8 cellular contexts compared by ENCODE assay signal in genomic region chr11:83195176-83195531, GRCh38. TPM values are rescaled to one million over a fixed set of nuclear protein-coding genes. Genes with fewer than 3 reads are reported as not detected.
DNase-seq lines count a peak whose midpoint lies in the region; ATAC-seq and TF ChIP-seq lines count a peak whose summit lies in the region.

No MANE protein-coding gene starts in this region.

- peaks cover 47% of the 10 kb centered on the region for H3K4me1 Mint-ChIP-seq in endothelial cell (ENCODE audit: unreplicated experiment)

- WGBS in psoas muscle, 3 donors, result 61 to 73% (median 63%) methylated on average over 6 of the region's 6 CpGs

- no TSS peak for BruUV-seq in OCI-LY7 (replicated peaks; lab: Mats Ljungman, UMichigan)

- DNase-seq in GM06990 (ENCODE audit: extremely low read depth, insufficient read length) (no peak), OCI-LY7 (ENCODE audit: low spot score) (no peak), endothelial cell (ENCODE audit: low spot score) (no peak), psoas muscle (no peak), HEK293T (ENCODE audit: extremely low spot score) (no peak)

- peaks cover 26% of the 10 kb centered on the region for H3K27me3 Mint-ChIP-seq in endothelial cell (ENCODE audit: unreplicated experiment)

- no peaks in the 10 kb centered on the region for H4K20me1 ChIP-seq in OCI-LY7 (ENCODE audit: insufficient read depth, low read length)

- peak overlapping the region; percentile 92 for H3K4me2 ChIP-seq in OCI-LY7 (ENCODE audit: low read length)

- H3K9me3 ChIP-seq in OCI-LY7 (ENCODE audit: low read length) (no peaks in the 10 kb centered on the region), psoas muscle (no peaks in the 10 kb centered on the region)

- ATAC-seq in psoas muscle (no peak), GM18873 (IDR thresholded peaks at IDR 0.05; ENCODE audit: low FRiP score, unreplicated experiment) (no peak), HG03378 (IDR thresholded peaks at IDR 0.05; ENCODE audit: unreplicated experiment) (no peak), HG02970 (IDR thresholded peaks at IDR 0.05; ENCODE audit: low FRiP score, unreplicated experiment) (no peak)

- no peaks in the 10 kb centered on the region for H3K27me3 ChIP-seq in GM06990 (replicated peaks; ENCODE audit: control insufficient read depth, insufficient read depth, low read length)
- H3K27me3 ChIP-seq in psoas muscle (ENCODE audit: insufficient read depth in 3 of 3, low read length in 2 of 3), result no peaks in the 10 kb centered on the region

- TF ChIP-seq CTCF in GM06990 (IDR thresholded peaks at IDR 0.05; ENCODE audit: insufficient read depth, low read length, poor library complexity, severe bottlenecking) (no peak), OCI-LY7 (conservative IDR thresholded peaks at IDR 0.05; ENCODE audit: low read length) (peak; percentile 26), endothelial cell (IDR thresholded peaks at IDR 0.05; ENCODE audit: unreplicated experiment) (no peak), psoas muscle (IDR thresholded peaks at IDR 0.05) (no peak)

- peak overlapping the region; percentile 97 for H3K4me3 Mint-ChIP-seq in endothelial cell (ENCODE audit: unreplicated experiment)

- peak overlapping the region; percentile 92 for H3K27ac Mint-ChIP-seq in endothelial cell (ENCODE audit: unreplicated experiment)

- H3K36me3 Mint-ChIP-seq in endothelial cell (ENCODE audit: low read depth, unreplicated experiment), result peaks cover 18% of the 10 kb centered on the region

- intact Hi-C loops in OCI-LY7 (cut with micrococcal nuclease; ENCODE audit: unreplicated experiment), result loop anchor here (10.0 kb wide), 1 partner anchor 290 kb away; the partner anchor contains the start of genes DDIAS and PRCP
- intact Hi-C loops in psoas muscle (cut with DNase I), result no loop called here

- H2AFZ ChIP-seq in OCI-LY7 (ENCODE audit: low read length), result peak overlapping the region; percentile 83; the same call in 1 of the 2 replicates

- no peaks in the 10 kb centered on the region for H3K9me3 Mint-ChIP-seq in endothelial cell (ENCODE audit: unreplicated experiment)

- H3K4me1 ChIP-seq in OCI-LY7 (ENCODE audit: insufficient read depth, low read length, poor library complexity, severe bottlenecking) (peaks cover 18% of the 10 kb centered on the region), psoas muscle (peaks cover 22% of the 10 kb centered on the region)

- peaks cover 15% of the 10 kb centered on the region; the same call in 1 of the 2 replicates for H3K79me2 ChIP-seq in OCI-LY7 (ENCODE audit: insufficient read depth, low read depth, low read length)

- POLR2A ChIA-PET in OCI-LY7 (lab: Charles Lee), result interaction anchor here (0.5 to 1.3 kb wide), 4 partner anchors 16 to 327 kb away, joined by 3 to 5 read pairs (median 3); no protein-coding TSS in a partner anchor
- POLR2A ChIA-PET in HEK293T (lab: Yijun Ruan, JAX), result interaction anchor here (1.1 to 1.2 kb wide), 2 partner anchors 28 to 120 kb away, joined by 3 read pairs; no protein-coding TSS in a partner anchor

- no peaks in the 10 kb centered on the region for H3K9me2 ChIP-seq in OCI-LY7 (ENCODE audit: insufficient read depth, low read length)

- H3K4me3 ChIP-seq in GM06990 (replicated peaks; ENCODE audit: low read depth, low read length) (peak overlapping the region; percentile 78), OCI-LY7 (ENCODE audit: low read depth, low read length, poor library complexity, severe bottlenecking) (peak overlapping the region; percentile 80), psoas muscle (peak overlapping the region; percentile 86)

- H3K36me3 ChIP-seq in GM06990 (ENCODE audit: control insufficient read depth, insufficient read depth, low read length) (no peaks in the 10 kb centered on the region; the same call in 1 of the 2 replicates), OCI-LY7 (ENCODE audit: insufficient read depth, low read length) (peaks cover 20% of the 10 kb centered on the region), psoas muscle (ENCODE audit: insufficient read depth in 1 of 2, low read depth in 1 of 2) (peaks cover 3 to 44% of the 10 kb centered on the region in 2 donors)

- H3K27ac ChIP-seq in OCI-LY7 (ENCODE audit: low read depth, low read length, poor library complexity, severe bottlenecking) (no peak overlapping the region), psoas muscle (peak overlapping the region; percentile 88)

- CTCF ChIA-PET in OCI-LY7 (lab: Charles Lee; ENCODE audit: unreplicated experiment) (no interaction called here), HEK293T (lab: Yijun Ruan, JAX) (no interaction called here)

TF ChIP-seq in HEK293T, 16 proteins besides CTCF, POLR2A, EP300 and RAD21:
- TF ChIP-seq SP1 (IDR thresholded peaks at IDR 0.05), result no peak
- TF ChIP-seq ZNF384 (IDR thresholded peaks at IDR 0.05), result no peak
- no peak for TF ChIP-seq L3MBTL2 (conservative IDR thresholded peaks at IDR 0.05)
- TF ChIP-seq FOXM1 (IDR thresholded peaks at IDR 0.05; ENCODE audit: borderline replicate concordance), result no peak
- TF ChIP-seq CTBP1 (IDR thresholded peaks at IDR 0.05; ENCODE audit: borderline replicate concordance), result no peak
- TF ChIP-seq HDGF (IDR thresholded peaks at IDR 0.05; ENCODE audit: borderline replicate concordance), result no peak
- TF ChIP-seq ELF4 (IDR thresholded peaks at IDR 0.05), result no peak
- no peak for TF ChIP-seq FOXK2 (IDR thresholded peaks at IDR 0.05)
- no peak for TF ChIP-seq NFRKB (IDR thresholded peaks at IDR 0.05)
- no peak for TF ChIP-seq LEF1 (IDR thresholded peaks at IDR 0.05; ENCODE audit: borderline replicate concordance)
- TF ChIP-seq SUZ12 (IDR thresholded peaks at IDR 0.05), result no peak

RNA-seq across cellular contexts. Expression of gene ANKRD42, which starts 1.6 kb away (rescaled TPM):
- total RNA-seq in OCI-LY7 (2014; rRNA removed; shearing (Covaris generic)), result 1.1 and 2.2 TPM in 2 replicates
- total RNA-seq in OCI-LY7 (2022) (2.5 and 3.3 TPM in 2 replicates), endothelial cell (ENCODE audit: unreplicated experiment) (11.4 TPM), psoas muscle (1 to 10 TPM; 3.6 to 4.6 (median 3.7) TPM)
- polyA plus RNA-seq in psoas muscle, result 1 to 10 TPM; 1.6 to 9.1 (median 3.0) TPM

RNA-seq across cellular contexts. Expression of gene PCF11, which starts 38.2 kb away (rescaled TPM):
- total RNA-seq in OCI-LY7 (2014; rRNA removed; shearing (Covaris generic)), result 80.1 and 89.9 TPM in 2 replicates
- total RNA-seq in OCI-LY7 (2022) (98.8 and 117 TPM in 2 replicates), endothelial cell (ENCODE audit: unreplicated experiment) (53.2 TPM), psoas muscle (10 to 100 TPM; 31.4 to 57.4 (median 47.3) TPM)
- 10 to 100 TPM; 19.2 to 29.6 (median 25.3) TPM for polyA plus RNA-seq in psoas muscle
